In the genomic region with DNA sequence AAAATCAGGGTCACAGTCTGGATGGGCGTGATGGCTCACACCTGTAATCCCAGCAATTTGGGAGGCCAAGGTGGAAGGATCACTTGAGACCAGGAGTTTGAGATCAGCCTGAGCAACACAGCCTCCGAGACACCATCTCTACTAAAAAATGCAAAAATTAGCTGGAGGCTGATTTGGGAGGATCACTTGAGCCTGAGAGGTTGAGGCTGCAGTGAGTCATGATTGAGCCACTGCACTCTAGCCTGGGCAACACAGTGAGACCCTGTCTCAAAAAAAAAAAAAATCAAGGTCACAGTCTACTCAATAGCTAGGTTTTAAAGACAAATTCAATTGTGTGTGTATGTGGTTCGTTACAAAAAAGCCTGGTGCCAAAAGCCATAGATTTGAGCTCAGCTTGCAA, we compare ENCODE assay signal across 35 cellular contexts. TPM values are rescaled to one million over a fixed set of nuclear protein-coding genes. Genes with fewer than 3 reads are reported as not detected.
"Had no signal": no experiment of that assay in that cellular context is flagged by ENCODE, and none has a peak within 500 bp of the region (broad histone marks: within the 10 kb centered on the region; RNA-seq: fewer than 3 reads in every experiment).

No MANE protein-coding gene starts in this region.

- ATAC-seq: activated CD8-positive, alpha-beta T cell treated with anti-CD3 and anti-CD28 coated beads for 36 hours; activated naive CD4-positive, alpha-beta T cell treated with anti-CD3 and anti-CD28 coated beads, Interleukin-2, amount 50 U/mL, for 72 hours; activated T-cell treated with anti-CD3 and anti-CD28 coated beads, Interleukin-2, amount 50 U/mL, for 4 hours; activated T-cell treated with anti-CD3 and anti-CD28 coated beads, Interleukin-2, amount 50 U/mL, for 72 hours; activated T-helper 17 cell treated with anti-CD3 and anti-CD28 coated beads, Interleukin-2, amount 50 U/mL, for 72 hours; body of pancreas had no signal

- H3K9me3 ChIP-seq: adrenal gland, body of pancreas, breast epithelium had no signal

- H3K27ac ChIP-seq: adrenal gland, body of pancreas, brain microvascular endothelial cell, breast epithelium, VCaP had no signal

- FAIRE-seq: astrocyte, TTC549 had no signal

- DNase-seq: activated B cell treated with CpG ODN at 0.5 μM for 24 hours; activated CD4-positive, alpha-beta memory T cell treated with anti-CD3 and anti-CD28 coated beads for 36 hours; activated CD4-positive, alpha-beta T cell treated with anti-CD3 and anti-CD28 coated beads for 4 hours; activated CD4-positive, alpha-beta T cell treated with anti-CD3 and anti-CD28 coated beads, Interleukin-2, amount 10 ng/mL, durations not matched to agents 24 days and 14 days; activated CD4-positive, alpha-beta T cell treated with anti-CD3 and anti-CD28 coated beads, Interleukin-2, amount 50 U/mL, for 1 hour; activated CD4-positive, alpha-beta T cell treated with anti-CD3 and anti-CD28 coated beads, Interleukin-2, amount 50 U/mL, for 4 hours; activated CD4-positive, CD25-positive, alpha-beta regulatory T cell treated with anti-CD3 and anti-CD28 coated beads, Interleukin-2, amount 50 U/mL, for 72 hours; activated CD8-positive, alpha-beta memory T cell treated with anti-CD3 and anti-CD28 coated beads, Interleukin-2, amount 50 U/mL, for 4 hours; activated CD8-positive, alpha-beta T cell treated with anti-CD3 and anti-CD28 coated beads for 36 hours; activated gamma-delta T cell treated with Interleukin-2 at 50 U/mL for 16 hours; activated naive CD4-positive, alpha-beta T cell; activated naive CD4-positive, alpha-beta T cell treated with anti-CD3 and anti-CD28 coated beads for 36 hours; activated naive CD4-positive, alpha-beta T cell treated with anti-CD3 and anti-CD28 coated beads, Interleukin-2, amount 50 U/mL, for 16 hours; activated naive CD8-positive, alpha-beta T cell treated with anti-CD3 and anti-CD28 coated beads for 36 hours; activated T-cell treated with anti-CD3 and anti-CD28 coated beads for 4 hours; activated T-cell treated with anti-CD3 and anti-CD28 coated beads, Interleukin-2, amount 50 U/mL, for 1 hour; activated T-cell treated with anti-CD3 and anti-CD28 coated beads, Interleukin-2, amount 50 U/mL, for 4 hours; activated T-cell treated with anti-CD3 and anti-CD28 coated beads, Interleukin-2, amount 50 U/mL, for 72 hours; adrenal gland; amniotic stem cell; body of pancreas; brain microvascular endothelial cell; caudate nucleus; cerebellar nuclear complex; T-helper 2 cell; T-helper 9 cell had no signal

- H3K27me3 ChIP-seq: adrenal gland, body of pancreas, brain microvascular endothelial cell had no signal

- H3K4me1 ChIP-seq: breast epithelium had no signal

- H3K4me3 ChIP-seq: adrenal gland, body of pancreas, breast epithelium had no signal

- H3K36me3 ChIP-seq: adrenal gland, brain microvascular endothelial cell, breast epithelium had no signal

RNA-seq across cellular contexts. Expression of a gene that starts 34.4 kb away (rescaled TPM):
- total RNA-seq: activated B cell treated with CpG ODN at 0.5 μM for 24 hours; activated CD4-positive, alpha-beta memory T cell treated with anti-CD3 and anti-CD28 coated beads for 36 hours; activated CD4-positive, alpha-beta T cell treated with anti-CD3 and anti-CD28 coated beads, Interleukin-2, amount 10 ng/mL, durations not matched to agents 24 days and 14 days; activated CD8-positive, alpha-beta memory T cell treated with anti-CD3 and anti-CD28 coated beads for 36 hours; activated CD8-positive, alpha-beta T cell treated with anti-CD3 and anti-CD28 coated beads for 36 hours; activated naive CD4-positive, alpha-beta T cell treated with anti-CD3 and anti-CD28 coated beads for 36 hours; activated naive CD8-positive, alpha-beta T cell treated with anti-CD3 and anti-CD28 coated beads for 36 hours; activated T-cell treated with anti-CD3 and anti-CD28 coated beads, Interleukin-2, amount 50 U/mL, for 4 hours; activated T-helper 1 cell treated with anti-CD3 and anti-CD28 coated beads, Interleukin-12 subunit alpha, Interleukin-12 subunit beta, Interleukin-2, Interleukin-4 antibody, amounts not matched to agents 30 ng/mL and 10 ng/mL and 1 ng/mL, durations not matched to agents 14 hours and 24 hours and 36 hours; activated T-helper 17 cell treated with anti-CD3 and anti-CD28 coated beads, Interleukin-2, amount 50 U/mL, for 72 hours; aorta; breast epithelium had no signal
